ENCODE assay signal across 1 cellular context in the genomic region with DNA sequence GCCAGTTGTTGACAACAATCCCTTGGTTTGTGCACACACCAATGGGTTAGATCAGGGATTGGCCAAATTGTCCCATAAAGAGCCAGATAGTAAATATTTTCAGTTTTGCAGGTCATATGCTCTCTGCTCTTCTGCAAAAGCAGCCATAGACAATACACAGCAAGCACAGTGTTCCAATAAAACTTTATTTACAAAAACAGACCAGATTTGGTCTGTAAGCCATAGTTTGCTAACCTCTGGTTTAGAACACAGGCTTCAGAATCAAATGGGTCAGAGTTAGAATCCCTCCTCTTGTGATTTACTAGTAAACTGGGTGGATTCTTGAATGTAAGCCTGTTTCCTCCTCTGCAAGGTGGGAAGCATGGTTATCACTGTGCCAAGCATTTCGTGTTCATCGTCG.
TF ChIP-seq lines count a peak whose summit lies in the region.

No MANE protein-coding gene starts in this region.

TF ChIP-seq in K562, 482 proteins besides CTCF, POLR2A, EP300 and RAD21:
- TF ChIP-seq, protein P1, sequence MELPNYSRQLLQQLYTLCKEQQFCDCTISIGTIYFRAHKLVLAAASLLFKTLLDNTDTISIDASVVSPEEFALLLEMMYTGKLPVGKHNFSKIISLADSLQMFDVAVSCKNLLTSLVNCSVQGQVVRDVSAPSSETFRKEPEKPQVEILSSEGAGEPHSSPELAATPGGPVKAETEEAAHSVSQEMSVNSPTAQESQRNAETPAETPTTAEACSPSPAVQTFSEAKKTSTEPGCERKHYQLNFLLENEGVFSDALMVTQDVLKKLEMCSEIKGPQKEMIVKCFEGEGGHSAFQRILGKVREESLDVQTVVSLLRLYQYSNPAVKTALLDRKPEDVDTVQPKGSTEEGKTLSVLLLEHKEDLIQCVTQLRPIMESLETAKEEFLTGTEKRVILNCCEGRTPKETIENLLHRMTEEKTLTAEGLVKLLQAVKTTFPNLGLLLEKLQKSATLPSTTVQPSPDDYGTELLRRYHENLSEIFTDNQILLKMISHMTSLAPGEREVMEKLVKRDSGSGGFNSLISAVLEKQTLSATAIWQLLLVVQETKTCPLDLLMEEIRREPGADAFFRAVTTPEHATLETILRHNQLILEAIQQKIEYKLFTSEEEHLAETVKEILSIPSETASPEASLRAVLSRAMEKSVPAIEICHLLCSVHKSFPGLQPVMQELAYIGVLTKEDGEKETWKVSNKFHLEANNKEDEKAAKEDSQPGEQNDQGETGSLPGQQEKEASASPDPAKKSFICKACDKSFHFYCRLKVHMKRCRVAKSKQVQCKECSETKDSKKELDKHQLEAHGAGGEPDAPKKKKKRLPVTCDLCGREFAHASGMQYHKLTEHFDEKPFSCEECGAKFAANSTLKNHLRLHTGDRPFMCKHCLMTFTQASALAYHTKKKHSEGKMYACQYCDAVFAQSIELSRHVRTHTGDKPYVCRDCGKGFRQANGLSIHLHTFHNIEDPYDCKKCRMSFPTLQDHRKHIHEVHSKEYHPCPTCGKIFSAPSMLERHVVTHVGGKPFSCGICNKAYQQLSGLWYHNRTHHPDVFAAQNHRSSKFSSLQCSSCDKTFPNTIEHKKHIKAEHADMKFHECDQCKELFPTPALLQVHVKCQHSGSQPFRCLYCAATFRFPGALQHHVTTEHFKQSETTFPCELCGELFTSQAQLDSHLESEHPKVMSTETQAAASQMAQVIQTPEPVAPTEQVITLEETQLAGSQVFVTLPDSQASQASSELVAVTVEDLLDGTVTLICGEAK (IDR thresholded peaks at IDR 0.05), result peak; percentile 96
- TF ChIP-seq, protein P1 (CRISPR knock-in tag; IDR thresholded peaks at IDR 0.05), result peak; percentile 92
- TF ChIP-seq GATA2 (CRISPR knock-in tag; IDR thresholded peaks at IDR 0.05), result no peak
- TF ChIP-seq C11orf30 (IDR thresholded peaks at IDR 0.05; ENCODE audit: low read depth), result no peak
